In the genomic region with DNA sequence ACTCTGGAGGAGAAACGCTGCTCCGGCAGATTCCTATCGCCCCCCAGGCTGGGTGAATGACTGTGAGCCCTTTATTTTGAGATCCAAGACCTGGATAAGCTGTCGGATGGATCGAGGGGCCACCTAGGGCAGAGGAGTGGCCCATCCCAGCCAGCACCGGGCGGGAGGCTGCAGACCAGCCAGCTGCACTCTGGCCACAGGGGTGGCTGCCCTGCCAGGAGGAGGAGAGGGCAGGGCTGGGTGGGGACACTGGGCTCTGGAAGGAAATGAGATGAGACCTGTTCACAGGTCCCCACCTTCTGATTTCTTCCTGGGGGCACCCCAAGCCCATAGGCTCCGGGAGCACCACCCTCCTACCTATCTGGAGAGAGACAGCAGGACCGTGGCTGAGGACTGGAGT, we compare ENCODE assay signal across 9 cellular contexts.
"Had no signal": no experiment of that assay in that cellular context is flagged by ENCODE, and none has a peak within 500 bp of the region (broad histone marks: within the 10 kb centered on the region; RNA-seq: fewer than 3 reads in every experiment).

No MANE protein-coding gene starts in this region.

- H3K27ac Mint-ChIP-seq: IgD-negative memory B cell had no signal

- DNase-seq: GM23248, GOT3, H9, HCEC 1CT, KBM-7 had no signal

- H3K4me3 ChIP-seq: GM23248 had no signal

- H3K4me1 Mint-ChIP-seq: IgD-negative memory B cell had no signal

- H3K4me3 Mint-ChIP-seq: H9 had no signal

- H3K9me3 Mint-ChIP-seq: H9 had no signal

- ATAC-seq: HepG2 had no signal

- H3K27ac ChIP-seq: GM23248, HL-60, KMS-11 had no signal

- H3K4me2 ChIP-seq: KMS-11 had no signal

- H3K36me3 Mint-ChIP-seq: IgD-negative memory B cell had no signal

- H3K9ac ChIP-seq: GM23248, KMS-11 had no signal

- H2AFZ ChIP-seq: GM23248 had no signal
